ENCODE assay signal across 20 cellular contexts in genomic region chr10:123381271-123381670, GRCh38.
DNase-seq lines count a peak whose midpoint lies in the region; ATAC-seq and TF ChIP-seq lines count a peak whose summit lies in the region.
"Had no signal": no experiment of that assay in that cellular context is flagged by ENCODE, and none has a peak within 500 bp of the region (broad histone marks: within the 10 kb centered on the region; RNA-seq: fewer than 3 reads in every experiment).

No MANE protein-coding gene starts in this region.

- H3K27me3 Mint-ChIP-seq in activated CD4-positive, alpha-beta T cell treated with anti-CD3 and anti-CD28 coated beads for 36 hours: peaks cover 6% of the 10 kb centered on the region

- H3K36me3 ChIP-seq in osteoblast (ENCODE audit: insufficient read depth, low read length): no peaks in the 10 kb centered on the region
- H3K36me3 ChIP-seq: neutrophil, spleen had no signal

- H3K79me2 ChIP-seq in osteoblast (ENCODE audit: insufficient read depth, low read length): no peaks in the 10 kb centered on the region

- no peak overlapping the region for H3K4me2 ChIP-seq in osteoblast (ENCODE audit: insufficient read depth, low read length)

- H3K36me3 Mint-ChIP-seq in activated CD4-positive, alpha-beta T cell treated with anti-CD3 and anti-CD28 coated beads for 36 hours (ENCODE audit: low read depth): no peaks in the 10 kb centered on the region
- H3K36me3 Mint-ChIP-seq: activated naive CD4-positive, alpha-beta T cell treated with anti-CD3 and anti-CD28 coated beads, Interleukin-2, amount 10 ng/mL, durations not matched to agents 7 days and 5 days had no signal

- no peaks in the 10 kb centered on the region for H3K4me1 ChIP-seq in osteoblast (ENCODE audit: insufficient read depth, low read length)
- H3K4me1 ChIP-seq: spleen had no signal

- no peaks in the 10 kb centered on the region for H3K4me1 Mint-ChIP-seq in activated CD4-positive, alpha-beta T cell treated with anti-CD3 and anti-CD28 coated beads for 36 hours
- H3K4me1 Mint-ChIP-seq: activated naive CD4-positive, alpha-beta T cell treated with anti-CD3 and anti-CD28 coated beads, Interleukin-2, amount 10 ng/mL, durations not matched to agents 7 days and 5 days had no signal

- TF ChIP-seq CTCF in cardiac fibroblast (IDR thresholded peaks at IDR 0.05; ENCODE audit: low read depth, low read length) (no peak), osteoblast (IDR thresholded peaks at IDR 0.05; ENCODE audit: extremely low read depth, low read depth, low read length) (no peak)

- CTCF ChIA-PET in activated CD4-positive, alpha-beta T cell treated with anti-CD3 and anti-CD28 coated beads for 36 hours (lab: Charles Lee): interaction anchor here (1.2 to 2.0 kb wide), 4 partner anchors 12 to 250 kb away, joined by 3 to 11 read pairs (median 4); no protein-coding TSS in a partner anchor

- DNase-seq in ELR (ENCODE audit: low read depth): peak; percentile 27
- peak; percentile 56 for DNase-seq in M059J (ENCODE audit: low read depth)
- peak; percentile 5 to 24 for DNase-seq in cardiac fibroblast (ENCODE audit: low read depth in 2 of 2)
- DNase-seq in osteoblast (ENCODE audit: insufficient read length, low spot score, missing footprints): peak; percentile 72
- no peak for DNase-seq in activated CD4-positive, alpha-beta T cell treated with anti-CD3 and anti-CD28 coated beads for 36 hours
- DNase-seq in NCI-H146 treated with DMSO at 0.1 percent for 48 hours (lab: John Stamatoyannopoulos, UW; ENCODE audit: unreplicated experiment): no peak
- DNase-seq in inferior parietal cortex (ENCODE audit: extremely low spot score): no peak
- DNase-seq: activated CD4-positive, CD25-positive, alpha-beta regulatory T cell; activated CD8-positive, alpha-beta memory T cell treated with anti-CD3 and anti-CD28 coated beads for 24 hours; activated naive CD4-positive, alpha-beta T cell treated with anti-CD3 and anti-CD28 coated beads, Interleukin-2, amount 10 ng/mL, durations not matched to agents 7 days and 5 days; activated T-cell treated with anti-CD3 and anti-CD28 coated beads, Interleukin-2, amount 50 U/mL, for 4 hours; CD4-positive, alpha-beta T cell; cerebellar nuclear complex; NCI-H524; stimulated activated CD4-positive, alpha-beta T cell treated with anti-CD3 and anti-CD28 coated beads, Interleukin-4, amount 100 ng/mL, for 1 hour; stimulated activated naive CD4-positive, alpha-beta T cell treated with Interleukin-2 at 50 U/mL for 16 hours; T-helper 9 cell had no signal

- no peak for ATAC-seq in activated CD4-positive, alpha-beta T cell treated with anti-CD3 and anti-CD28 coated beads for 36 hours
- no peak for ATAC-seq in HG02970 (IDR thresholded peaks at IDR 0.05; ENCODE audit: low FRiP score, unreplicated experiment)
- ATAC-seq: activated T-cell treated with anti-CD3 and anti-CD28 coated beads, Interleukin-2, amount 50 U/mL, for 4 hours had no signal

- H3K27me3 ChIP-seq in osteoblast (ENCODE audit: insufficient read depth, low read length): no peaks in the 10 kb centered on the region
- H3K27me3 ChIP-seq: spleen had no signal

- H3K27ac ChIP-seq in osteoblast (ENCODE audit: low read depth, low read length): no peak overlapping the region
- H3K27ac ChIP-seq: neutrophil, spleen had no signal

- POLR2A ChIA-PET in activated CD4-positive, alpha-beta T cell treated with anti-CD3 and anti-CD28 coated beads for 36 hours (lab: Charles Lee): no interaction called here

- intact Hi-C loops in activated CD4-positive, alpha-beta T cell treated with anti-CD3 and anti-CD28 coated beads for 36 hours (cut with DNase I, micrococcal nuclease): loop anchor here (2.0 to 10.0 kb wide), 3 partner anchors 240 to 336 kb away; no protein-coding TSS in a partner anchor

- H3K9me3 Mint-ChIP-seq in activated CD4-positive, alpha-beta T cell treated with anti-CD3 and anti-CD28 coated beads for 36 hours (ENCODE audit: low read depth): peaks cover 2% of the 10 kb centered on the region

- no peak overlapping the region for H3K4me3 Mint-ChIP-seq in activated CD4-positive, alpha-beta T cell treated with anti-CD3 and anti-CD28 coated beads for 36 hours
- H3K4me3 Mint-ChIP-seq: activated naive CD4-positive, alpha-beta T cell treated with anti-CD3 and anti-CD28 coated beads, Interleukin-2, amount 10 ng/mL, durations not matched to agents 7 days and 5 days; activated T-cell treated with anti-CD3 and anti-CD28 coated beads, Interleukin-2, amount 50 U/mL, for 4 hours; CD4-positive, alpha-beta T cell had no signal

- no peaks in the 10 kb centered on the region for H3K9me3 ChIP-seq in osteoblast (ENCODE audit: low read depth, low read length)
- H3K9me3 ChIP-seq: neutrophil had no signal

- H3K4me3 ChIP-seq in cardiac fibroblast (replicated peaks in 1 of 2; ENCODE audit: low read depth in 2 of 2, low read length in 2 of 2): no peak overlapping the region
- no peak overlapping the region for H3K4me3 ChIP-seq in osteoblast (ENCODE audit: insufficient read depth, low read length)
- H3K4me3 ChIP-seq: spleen had no signal

- no peak overlapping the region for H3K27ac Mint-ChIP-seq in activated CD4-positive, alpha-beta T cell treated with anti-CD3 and anti-CD28 coated beads for 36 hours
- H3K27ac Mint-ChIP-seq: activated naive CD4-positive, alpha-beta T cell treated with anti-CD3 and anti-CD28 coated beads, Interleukin-2, amount 10 ng/mL, durations not matched to agents 7 days and 5 days; CD4-positive, alpha-beta T cell had no signal

- H4K20me1 ChIP-seq in osteoblast (ENCODE audit: insufficient read depth, low read length): no peaks in the 10 kb centered on the region

- no peak overlapping the region for H2AFZ ChIP-seq in osteoblast (ENCODE audit: low read length)

Comparison
In these comparisons a context has a peak if more than half of its experiments do, and no peak if none do; other contexts are left out.
1. DNase-seq: peak in ELR (single experiment), M059J (single experiment), cardiac fibroblast (2 of 2) and osteoblast (single experiment); none in activated CD4-positive, alpha-beta T cell treated with anti-CD3 and anti-CD28 coated beads for 36 hours (single experiment), NCI-H146 treated with DMSO at 0.1 percent for 48 hours (single experiment) and inferior parietal cortex (single experiment).